In the genomic region with DNA sequence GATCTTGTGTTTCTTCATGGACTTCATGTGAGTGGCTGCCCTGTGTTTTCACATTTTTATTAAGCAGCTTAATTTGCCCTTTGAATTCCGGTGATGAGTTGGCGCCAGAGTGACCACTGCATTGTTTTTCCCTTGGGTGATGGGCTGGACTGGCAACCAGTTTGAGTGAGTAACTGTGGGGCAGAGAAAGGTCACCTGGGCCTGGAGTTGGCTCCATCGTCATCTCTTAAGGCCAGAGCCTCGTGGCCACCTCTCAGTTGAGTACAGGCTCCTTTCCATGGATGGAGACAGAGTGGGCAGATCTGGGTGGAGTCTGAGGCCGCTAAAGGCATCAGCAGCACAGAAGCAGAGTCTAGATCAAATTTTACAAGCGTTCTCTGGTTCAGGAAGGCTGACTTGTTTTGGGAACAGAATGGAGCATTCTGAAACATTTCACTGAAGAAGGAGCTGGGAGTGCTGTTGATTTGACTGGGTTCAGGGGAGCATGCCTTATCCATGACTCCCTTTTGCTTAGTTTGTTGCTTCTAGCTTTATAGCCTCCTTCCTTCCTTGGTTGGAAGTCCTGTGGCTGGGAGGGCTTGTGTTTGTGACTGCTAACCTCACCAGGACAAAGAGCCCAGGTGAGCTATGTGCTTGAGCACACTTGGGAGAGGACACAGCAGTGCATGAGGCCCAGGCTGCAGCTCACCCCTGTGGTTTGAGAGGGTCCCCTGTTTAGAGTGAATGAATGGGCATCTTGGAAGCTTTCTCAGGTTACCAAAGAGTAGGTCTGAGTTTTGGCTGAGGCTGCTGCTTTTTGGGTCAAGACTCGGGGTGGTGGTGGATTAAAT, we compare ENCODE assay signal across 17 cellular contexts. TPM values are rescaled to one million over a fixed set of nuclear protein-coding genes. Genes with fewer than 3 reads are reported as not detected.
DNase-seq lines count a peak whose midpoint lies in the region; ATAC-seq and TF ChIP-seq lines count a peak whose summit lies in the region.
"Had no signal": no experiment of that assay in that cellular context is flagged by ENCODE, and none has a peak within 500 bp of the region (broad histone marks: within the 10 kb centered on the region; RNA-seq: fewer than 3 reads in every experiment).

No MANE protein-coding gene starts in this region.

- DNase-seq in AG09309 (ENCODE audit: low read depth), result peak; percentile 11
- DNase-seq in H9, result no peak
- no peak for DNase-seq in brain microvascular endothelial cell
- DNase-seq in natural killer cell, result no peak
- DNase-seq in DMS 273 treated with DMSO at 0.1 percent for 48 hours (lab: John Stamatoyannopoulos, UW), result no peak
- DNase-seq: NK-92 treated with Interleukin-12 subunit alpha and Interleukin-12 subunit beta, amount 100 ng/mL, for 24 hours; stimulated activated CD4-positive, alpha-beta T cell treated with anti-CD3 and anti-CD28 coated beads, Interleukin-4, amount 100 ng/mL, for 4 hours; stimulated activated naive CD8-positive, alpha-beta T cell treated with anti-CD3 and anti-CD28 coated beads, Interleukin-15, Interleukin-2, amounts not matched to agents 100 U/mL and 50 U/mL, for 24 hours had no signal

- in situ Hi-C loops in brain microvascular endothelial cell (cut with HindIII; ENCODE audit: low pct_ligation_motif_present, low sequenced_read_pairs), result no loop called here

- H3K27ac Mint-ChIP-seq in H9 (peak overlapping the region; percentile 45 to 88 (median 73); a peak in 5 of 7 replicates), natural killer cell (peak overlapping the region; percentile 93 to 94)
- H3K27ac Mint-ChIP-seq: memory B cell had no signal

- TF ChIP-seq CTCF in AG09309 (IDR thresholded peaks at IDR 0.05; ENCODE audit: control insufficient read depth, insufficient read depth, low read depth, low read length, missing control alignments), result no peak
- TF ChIP-seq CTCF in H9 (conservative IDR thresholded peaks at IDR 0.05), result no peak
- TF ChIP-seq CTCF in brain microvascular endothelial cell (IDR thresholded peaks at IDR 0.05; ENCODE audit: low read depth, low read length, missing control alignments), result no peak
- no peak for TF ChIP-seq CTCF in natural killer cell (IDR thresholded peaks at IDR 0.05)

- H3K4me1 Mint-ChIP-seq in H9 (peaks cover 68 to 78% of the 10 kb centered on the region in 2 experiments), natural killer cell (peaks cover 75 to 86% of the 10 kb centered on the region in 2 donors)

- H3K4me1 ChIP-seq in H9 (ENCODE audit: insufficient read depth, low read length), result peaks cover 10% of the 10 kb centered on the region; the same call in 1 of the 2 replicates

- no peak overlapping the region for H2AK5ac ChIP-seq in H9 (ENCODE audit: insufficient read length, low read length)

- peaks cover 14% of the 10 kb centered on the region for H3K79me1 ChIP-seq in H9 (ENCODE audit: insufficient read depth, low read depth, low read length, poor library complexity, severe bottlenecking)

- peaks cover 63% of the 10 kb centered on the region; the same call in 1 of the 2 replicates for H3K79me2 ChIP-seq in H9 (ENCODE audit: insufficient read depth, low read length)

- H3K18ac ChIP-seq in H9 (ENCODE audit: insufficient read length, low read depth, low read length), result no peak overlapping the region

- H3K4me2 ChIP-seq in H9 (ENCODE audit: insufficient read depth, insufficient read length, low read length), result no peak overlapping the region
- H3K4me2 ChIP-seq: KMS-11 had no signal

- no peak overlapping the region for H2BK120ac ChIP-seq in H9 (ENCODE audit: low read depth, low read length, poor library complexity, severe bottlenecking)

- H2BK5ac ChIP-seq in H9 (ENCODE audit: insufficient read length, low read length), result no peak overlapping the region

- H3K9me3 Mint-ChIP-seq in H9, result no peaks in the 10 kb centered on the region; a peak in 1 of 5 replicates
- H3K9me3 Mint-ChIP-seq in natural killer cell, result no peaks in the 10 kb centered on the region
- H3K9me3 Mint-ChIP-seq: memory B cell had no signal

- no peak overlapping the region for H2AFZ ChIP-seq in H9 (ENCODE audit: low read length)
- H2AFZ ChIP-seq: parathyroid adenoma had no signal

- ATAC-seq in natural killer cell (no peak), GM19351 (IDR thresholded peaks at IDR 0.05; ENCODE audit: unreplicated experiment) (no peak), GM21786 (IDR thresholded peaks at IDR 0.05; ENCODE audit: unreplicated experiment) (no peak), GM18873 (IDR thresholded peaks at IDR 0.05; ENCODE audit: low FRiP score, unreplicated experiment) (no peak)
- ATAC-seq: activated CD4-positive, CD25-positive, alpha-beta regulatory T cell treated with anti-CD3 and anti-CD28 coated beads, Interleukin-2, amount 50 U/mL, for 24 hours; stimulated activated naive CD8-positive, alpha-beta T cell treated with anti-CD3 and anti-CD28 coated beads, Interleukin-15, Interleukin-2, amounts not matched to agents 100 U/mL and 50 U/mL, for 24 hours had no signal

- no peak overlapping the region for H3T11ph ChIP-seq in H9 (ENCODE audit: low read length)

- no peak overlapping the region; a peak in 1 of 5 replicates for H3K4me3 Mint-ChIP-seq in H9
- H3K4me3 Mint-ChIP-seq in natural killer cell, result peak overlapping the region; percentile 45
- H3K4me3 Mint-ChIP-seq: memory B cell had no signal

- no peak overlapping the region for H4K5ac ChIP-seq in H9 (ENCODE audit: insufficient read length, low read depth, low read length)

- H3K36me3 ChIP-seq in brain microvascular endothelial cell (replicated peaks), result peaks cover 32% of the 10 kb centered on the region

- H3K27ac ChIP-seq in H9 (ENCODE audit: insufficient read length, low read depth, low read length) (no peak overlapping the region), brain microvascular endothelial cell (peak overlapping the region; percentile 52)
- H3K27ac ChIP-seq: KMS-11, parathyroid adenoma, SK-N-MC had no signal

- peaks cover 2% of the 10 kb centered on the region for H4K20me1 ChIP-seq in H9 (ENCODE audit: control insufficient read depth, insufficient read depth, insufficient read length)

- H3K27me3 Mint-ChIP-seq in H9 (ENCODE audit: low read depth), result no peaks in the 10 kb centered on the region
- no peaks in the 10 kb centered on the region for H3K27me3 Mint-ChIP-seq in natural killer cell (ENCODE audit: low read depth in 2 of 2)
- H3K27me3 Mint-ChIP-seq: memory B cell had no signal

- H3K4me3 ChIP-seq in AG09309 (ENCODE audit: control insufficient read depth, low read depth, low read length) (no peak overlapping the region), brain microvascular endothelial cell (ENCODE audit: low read depth, low read length) (no peak overlapping the region)
- H3K4me3 ChIP-seq: SK-N-MC had no signal

- H3K27me3 ChIP-seq in H9 (ENCODE audit: insufficient read depth, low read length), result no peaks in the 10 kb centered on the region
- H3K27me3 ChIP-seq in brain microvascular endothelial cell (replicated peaks), result no peaks in the 10 kb centered on the region

- no peak overlapping the region for H2BK15ac ChIP-seq in H9 (ENCODE audit: low read depth, low read length)

- H2BK20ac ChIP-seq in H9 (ENCODE audit: low read depth, low read length, poor library complexity, severe bottlenecking), result no peak overlapping the region

- H3K9ac ChIP-seq in H9 (ENCODE audit: extremely low read depth, insufficient read length, low read length), result no peak overlapping the region
- H3K9ac ChIP-seq: KMS-11, parathyroid adenoma had no signal

- no peak overlapping the region for H3K56ac ChIP-seq in H9 (ENCODE audit: insufficient read length, low read depth, low read length)

- no peak overlapping the region for H2BK12ac ChIP-seq in H9 (ENCODE audit: insufficient read length, low read depth, low read length)

- H4K8ac ChIP-seq in H9 (replicated peaks; ENCODE audit: insufficient read length, low read depth, low read length), result no peak overlapping the region

- no peak overlapping the region for H3K14ac ChIP-seq in H9 (ENCODE audit: insufficient read depth, low read length)

- H3K23me2 ChIP-seq in H9 (ENCODE audit: insufficient read length, low read depth, low read length, poor library complexity, severe bottlenecking), result peaks cover 2% of the 10 kb centered on the region

- WGBS in H9 (ENCODE audit: extremely low coverage, insufficient read length, low lambda C conversion rate), result no CpG with 5 or more reads among the region's 7 CpGs

- intact Hi-C loops in natural killer cell (cut with micrococcal nuclease), result no loop called here

- no peaks in the 10 kb centered on the region for H3K9me3 ChIP-seq in H9 (ENCODE audit: control insufficient read depth, low read depth, low read length)

- no peak overlapping the region for H3K23ac ChIP-seq in H9 (ENCODE audit: insufficient read length, low read depth, low read length)

- no peak overlapping the region for H4K91ac ChIP-seq in H9 (ENCODE audit: insufficient read length, low read depth, low read length)

- peaks cover 13 to 51% (median 34%) of the 10 kb centered on the region in 3 experiments for H3K36me3 Mint-ChIP-seq in H9 (ENCODE audit: insufficient read depth in 1 of 3, low read depth in 3 of 3)
- H3K36me3 Mint-ChIP-seq in natural killer cell, result no peaks in the 10 kb centered on the region

- H3K4ac ChIP-seq in H9 (ENCODE audit: low read depth, low read length), result no peak overlapping the region

RNA-seq across cellular contexts. Expression of gene BCR, which starts 7.8 kb away (rescaled TPM):
- 77.0 and 81.6 TPM in 2 replicates for total RNA-seq in H9 (2021)
- 100 to 1,000 TPM; 166 to 186 (median 167) TPM for total RNA-seq in natural killer cell

RNA-seq across cellular contexts. Expression of gene RAB36, which starts 42.8 kb away (rescaled TPM):
- 0.92 and 1.4 TPM in 2 replicates for total RNA-seq in H9 (2021)
- 1 to 10 TPM; 1.7 to 2.9 (median 2.6) TPM for total RNA-seq in natural killer cell

RNA-seq across cellular contexts. Expression of gene RSPH14, which starts 46.3 kb away (rescaled TPM):
- total RNA-seq in H9 (2021) (not detected in 2 replicates), natural killer cell (1 to 10 TPM; 1.4 to 4.9 (median 1.4) TPM)
- total RNA-seq: bronchial epithelial cell had no signal
